Comparison of ENCODE assay signal across 16 cellular contexts in genomic region chr10:34116220-34116623, GRCh38.
DNase-seq lines count a peak whose midpoint lies in the region; ATAC-seq and TF ChIP-seq lines count a peak whose summit lies in the region.
"Had no signal": no experiment of that assay in that cellular context is flagged by ENCODE, and none has a peak within 500 bp of the region (broad histone marks: within the 10 kb centered on the region; RNA-seq: fewer than 3 reads in every experiment).

No MANE protein-coding gene starts in this region.

- no peak overlapping the region for H3K27ac ChIP-seq in AG04450 (ENCODE audit: low read depth, low read length)
- H3K27ac ChIP-seq in brain microvascular endothelial cell, result no peak overlapping the region
- H3K27ac ChIP-seq in left lung, result no peak overlapping the region
- H3K27ac ChIP-seq: colonic mucosa, esophagus muscularis mucosa had no signal

- peak; percentile 21 for DNase-seq in AG04450 (ENCODE audit: low read depth, low spot score)
- DNase-seq in NCI-H1105 (lab: John Stamatoyannopoulos, UW), result peak; percentile 38
- no peak for DNase-seq in brain microvascular endothelial cell
- DNase-seq in left lung, result no peak
- no peak for DNase-seq in A172 (ENCODE audit: low spot score)
- no peak for DNase-seq in GF-D8 (lab: John Stamatoyannopoulos, UW)
- DNase-seq in GM13977 (ENCODE audit: low spot score), result no peak
- no peak for DNase-seq in activated naive CD8-positive, alpha-beta T cell treated with anti-CD3 and anti-CD28 coated beads for 36 hours
- DNase-seq: activated CD4-positive, CD25-positive, alpha-beta regulatory T cell; colonic mucosa; DMS153; NCI-H2081; substantia nigra had no signal

- POLR2A ChIA-PET in AG04450 (lab: Yijun Ruan, JAX), result no interaction called here

- no peaks in the 10 kb centered on the region for H3K36me3 Mint-ChIP-seq in activated naive CD8-positive, alpha-beta T cell treated with anti-CD3 and anti-CD28 coated beads for 36 hours
- H3K36me3 Mint-ChIP-seq: activated naive CD4-positive, alpha-beta T cell treated with anti-CD3 and anti-CD28 coated beads, Interleukin-2, amount 50 U/mL, for 24 hours had no signal

- H3K27me3 Mint-ChIP-seq in activated naive CD8-positive, alpha-beta T cell treated with anti-CD3 and anti-CD28 coated beads for 36 hours, result no peaks in the 10 kb centered on the region
- H3K27me3 Mint-ChIP-seq: activated naive CD4-positive, alpha-beta T cell treated with anti-CD3 and anti-CD28 coated beads, Interleukin-2, amount 50 U/mL, for 24 hours had no signal

- H3K27me3 ChIP-seq in AG04450 (ENCODE audit: control insufficient read depth, insufficient read depth, low read length) (no peaks in the 10 kb centered on the region), brain microvascular endothelial cell (replicated peaks) (no peaks in the 10 kb centered on the region), left lung (no peaks in the 10 kb centered on the region)
- H3K27me3 ChIP-seq: colonic mucosa, esophagus muscularis mucosa had no signal

- H3K9me3 ChIP-seq in AG04450 (ENCODE audit: control insufficient read depth, insufficient read depth, low read length) (peaks cover 3% of the 10 kb centered on the region; the same call in 1 of the 2 replicates), left lung (no peaks in the 10 kb centered on the region)
- H3K9me3 ChIP-seq: colonic mucosa, esophagus muscularis mucosa had no signal

- no peak overlapping the region for H3K27ac Mint-ChIP-seq in activated naive CD8-positive, alpha-beta T cell treated with anti-CD3 and anti-CD28 coated beads for 36 hours
- H3K27ac Mint-ChIP-seq: activated naive CD4-positive, alpha-beta T cell treated with anti-CD3 and anti-CD28 coated beads, Interleukin-2, amount 50 U/mL, for 24 hours had no signal

- H3K4me3 ChIP-seq in AG04450 (ENCODE audit: low read depth, low read length) (no peak overlapping the region), brain microvascular endothelial cell (ENCODE audit: low read depth, low read length) (no peak overlapping the region), left lung (no peak overlapping the region)
- H3K4me3 ChIP-seq: colonic mucosa, esophagus muscularis mucosa, lung had no signal

- intact Hi-C loops in left lung (cut with DNase I), result no loop called here

- no peaks in the 10 kb centered on the region for H3K4me1 ChIP-seq in left lung
- H3K4me1 ChIP-seq: colonic mucosa had no signal

- in situ Hi-C loops in brain microvascular endothelial cell (cut with HindIII; ENCODE audit: low pct_ligation_motif_present, low sequenced_read_pairs) (no loop called here), GM13977 (cut with MboI; ENCODE audit: low pct_unique_long_range_greater_than_20kb, low sequenced_read_pairs, unreplicated experiment) (no loop called here)

- H3K4me3 Mint-ChIP-seq in activated naive CD8-positive, alpha-beta T cell treated with anti-CD3 and anti-CD28 coated beads for 36 hours, result no peak overlapping the region
- H3K4me3 Mint-ChIP-seq: activated naive CD4-positive, alpha-beta T cell treated with anti-CD3 and anti-CD28 coated beads, Interleukin-2, amount 50 U/mL, for 24 hours had no signal

- CTCF ChIA-PET in AG04450 (lab: Charles Lee), result no interaction called here

- no peaks in the 10 kb centered on the region for H3K9me3 Mint-ChIP-seq in activated naive CD8-positive, alpha-beta T cell treated with anti-CD3 and anti-CD28 coated beads for 36 hours
- H3K9me3 Mint-ChIP-seq: activated naive CD4-positive, alpha-beta T cell treated with anti-CD3 and anti-CD28 coated beads, Interleukin-2, amount 50 U/mL, for 24 hours had no signal

- ATAC-seq in left lung, result peak; percentile 47

- H3K4me1 Mint-ChIP-seq in activated naive CD8-positive, alpha-beta T cell treated with anti-CD3 and anti-CD28 coated beads for 36 hours, result peaks cover 2% of the 10 kb centered on the region

- TF ChIP-seq CTCF in AG04450 (IDR thresholded peaks at IDR 0.05; ENCODE audit: low read depth, low read length) (no peak), brain microvascular endothelial cell (IDR thresholded peaks at IDR 0.05; ENCODE audit: low read depth, low read length, missing control alignments) (peak; percentile 21), left lung (IDR thresholded peaks at IDR 0.05) (no peak), GM13977 (IDR thresholded peaks at IDR 0.05; ENCODE audit: extremely low read depth, insufficient read depth, missing control alignments) (no peak)

- H3K36me3 ChIP-seq in brain microvascular endothelial cell (replicated peaks) (no peaks in the 10 kb centered on the region), left lung (no peaks in the 10 kb centered on the region)
- H3K36me3 ChIP-seq: colonic mucosa had no signal

Comparison
In these comparisons a context has a peak if more than half of its experiments do, and no peak if none do; other contexts are left out.
1. DNase-seq: peak in AG04450 (single experiment) and NCI-H1105 (single experiment); none in brain microvascular endothelial cell (single experiment), left lung (0 of 2), A172 (single experiment), GF-D8 (single experiment), GM13977 (single experiment) and activated naive CD8-positive, alpha-beta T cell treated with anti-CD3 and anti-CD28 coated beads for 36 hours (single experiment).